In the genomic region with DNA sequence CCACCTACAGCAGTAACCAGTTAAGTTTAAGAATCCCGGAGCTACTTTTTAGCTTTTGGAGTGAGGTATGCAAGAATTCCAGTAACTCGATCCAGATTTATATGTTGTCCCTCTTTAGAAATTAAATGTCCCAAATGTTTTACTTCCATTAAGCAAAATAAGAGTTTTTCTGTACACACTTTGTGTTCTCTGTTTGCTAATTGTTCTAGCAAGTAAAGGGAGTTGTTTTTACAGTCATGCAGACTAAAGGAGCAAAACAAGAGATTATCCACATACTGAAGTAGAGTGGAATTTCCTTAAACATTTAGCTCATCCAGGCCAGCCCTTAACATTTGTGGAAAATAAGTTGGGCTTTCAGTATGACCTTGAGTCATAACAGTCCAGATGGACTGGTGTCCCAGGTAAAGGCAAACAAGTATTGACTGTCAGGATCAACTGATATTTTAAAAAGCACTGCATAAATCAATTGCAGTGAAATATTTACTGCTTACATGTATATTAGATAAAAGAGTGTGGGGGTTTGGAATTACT, we compare ENCODE assay signal across 16 cellular contexts. TPM values are rescaled to one million over a fixed set of nuclear protein-coding genes. Genes with fewer than 3 reads are reported as not detected.
"Had no signal": no experiment of that assay in that cellular context is flagged by ENCODE, and none has a peak within 500 bp of the region (broad histone marks: within the 10 kb centered on the region; RNA-seq: fewer than 3 reads in every experiment).

No MANE protein-coding gene starts in this region.

- H3K4me1 ChIP-seq: lower lobe of right lung, thyroid gland had no signal

- DNase-seq: activated B cell treated with CpG ODN at 0.5 μM for 24 hours; activated CD4-positive, alpha-beta T cell treated with anti-CD3 and anti-CD28 coated beads for 36 hours; activated CD4-positive, alpha-beta T cell treated with anti-CD3 and anti-CD28 coated beads, Interleukin-2, amount 50 U/mL, for 48 hours; activated naive CD4-positive, alpha-beta T cell treated with anti-CD3 and anti-CD28 coated beads for 36 hours; activated naive CD8-positive, alpha-beta T cell treated with anti-CD3 and anti-CD28 coated beads, Interleukin-2, amount 10 ng/mL, durations not matched to agents 7 days and 5 days; activated T-cell treated with anti-CD3 and anti-CD28 coated beads, Interleukin-2, amount 50 U/mL, for 48 hours; amniotic stem cell; foreskin fibroblast; heart right ventricle; kidney; lower lobe of right lung; natural killer cell; substantia nigra; T1000; thyroid gland had no signal

- H3K36me3 ChIP-seq: heart right ventricle, lower lobe of right lung, thyroid gland had no signal

- ATAC-seq: activated CD4-positive, alpha-beta T cell treated with anti-CD3 and anti-CD28 coated beads for 36 hours; heart right ventricle; lower lobe of right lung; natural killer cell had no signal

- H3K4me3 ChIP-seq: coronary artery, heart right ventricle, lower lobe of right lung, thyroid gland had no signal

- H3K9me3 ChIP-seq: heart right ventricle, lower lobe of right lung, thyroid gland had no signal

- H3K27ac ChIP-seq: coronary artery, heart right ventricle, lower lobe of right lung, thyroid gland had no signal

RNA-seq across cellular contexts. Expression of gene TINAGL1, which starts 44.1 kb away (rescaled TPM):
- total RNA-seq: activated B cell treated with CpG ODN at 0.5 μM for 24 hours; activated CD4-positive, alpha-beta T cell treated with anti-CD3 and anti-CD28 coated beads for 36 hours; activated naive CD4-positive, alpha-beta T cell treated with anti-CD3 and anti-CD28 coated beads for 36 hours; activated naive CD8-positive, alpha-beta T cell treated with anti-CD3 and anti-CD28 coated beads, Interleukin-2, amount 10 ng/mL, durations not matched to agents 7 days and 5 days; natural killer cell had no signal
